Comparison of ENCODE assay signal across 25 cellular contexts in genomic region chr15:85934691-85935090, GRCh38.
"Had no signal": no experiment of that assay in that cellular context is flagged by ENCODE, and none has a peak within 500 bp of the region (broad histone marks: within the 10 kb centered on the region; RNA-seq: fewer than 3 reads in every experiment).

No MANE protein-coding gene starts in this region.

- H3K27ac ChIP-seq: adrenal gland, body of pancreas, KMS-11, SJSA1 had no signal

- DNase-seq: activated CD4-positive, alpha-beta T cell treated with anti-CD3 and anti-CD28 coated beads, Interleukin-2, amount 10 ng/mL, durations not matched to agents 24 days and 14 days; activated CD4-positive, alpha-beta T cell treated with anti-CD3 and anti-CD28 coated beads, Interleukin-2, amount 50 U/mL, for 48 hours; activated CD8-positive, alpha-beta T cell treated with anti-CD3 and anti-CD28 coated beads, Interleukin-2, amount 10 ng/mL, durations not matched to agents 7 days and 5 days; activated gamma-delta T cell; activated naive CD4-positive, alpha-beta T cell treated with Interleukin-2 at 50 U/mL for 16 hours; activated naive CD8-positive, alpha-beta T cell treated with anti-CD3 and anti-CD28 coated beads, Interleukin-2, amount 10 ng/mL, durations not matched to agents 7 days and 5 days; activated T-cell treated with anti-CD3 and anti-CD28 coated beads, Interleukin-2, amount 50 U/mL, for 24 hours; adrenal gland; body of pancreas; caudate nucleus; cerebellar nuclear complex; MM.1S; MV-4-11; NCI-H1092 treated with DMSO at 0.1 percent for 48 hours; NCI-H146; NCI-H2029 treated with DMSO at 0.1 percent for 48 hours; NCI-H2107; NCI-H2171; NCI-H526; NCI-H748 treated with DMSO at 0.1 percent for 48 hours; NK-92 treated with Interleukin-12 subunit alpha and Interleukin-12 subunit beta, amount 100 ng/mL, for 24 hours; SHP77; SK-N-SH had no signal

- ATAC-seq: activated CD8-positive, alpha-beta T cell treated with anti-CD3 and anti-CD28 coated beads, Interleukin-2, amount 10 ng/mL, durations not matched to agents 7 days and 5 days; body of pancreas had no signal

- H3K4me3 ChIP-seq: adrenal gland, body of pancreas, SJSA1 had no signal

- H3K9me3 ChIP-seq: adrenal gland, body of pancreas, SJSA1, SK-N-SH had no signal

- H3K36me3 ChIP-seq: adrenal gland, SJSA1 had no signal

- H3K4me1 ChIP-seq: adrenal gland, body of pancreas, SJSA1 had no signal

- H3K27me3 ChIP-seq: adrenal gland, body of pancreas, SJSA1 had no signal
